ENCODE assay signal across 31 cellular contexts in genomic region chr4:4627906-4628305, GRCh38.
"Had no signal": no experiment of that assay in that cellular context is flagged by ENCODE, and none has a peak within 500 bp of the region (broad histone marks: within the 10 kb centered on the region; RNA-seq: fewer than 3 reads in every experiment).

No MANE protein-coding gene starts in this region.

- H3K9me3 ChIP-seq: ascending aorta, breast epithelium, esophagus muscularis mucosa, gastrocnemius medialis had no signal

- H3K27me3 ChIP-seq: ascending aorta, breast epithelium, dorsolateral prefrontal cortex, esophagus muscularis mucosa, foreskin keratinocyte, gastrocnemius medialis, heart right ventricle had no signal

- H3K4me3 ChIP-seq: ascending aorta, breast epithelium, coronary artery, dorsolateral prefrontal cortex, esophagus muscularis mucosa, gastrocnemius medialis, heart right ventricle had no signal

- H3K4me3 Mint-ChIP-seq: activated CD4-positive, alpha-beta memory T cell treated with anti-CD3 and anti-CD28 coated beads for 36 hours; activated CD4-positive, alpha-beta T cell treated with anti-CD3 and anti-CD28 coated beads for 36 hours; activated CD4-positive, alpha-beta T cell treated with anti-CD3 and anti-CD28 coated beads, Interleukin-2, amount 10 ng/mL, durations not matched to agents 24 days and 14 days; activated CD8-positive, alpha-beta memory T cell treated with anti-CD3 and anti-CD28 coated beads, Interleukin-2, amount 10 ng/mL, durations not matched to agents 7 days and 5 days; activated CD8-positive, alpha-beta T cell treated with anti-CD3 and anti-CD28 coated beads, Interleukin-2, amount 10 ng/mL, durations not matched to agents 7 days and 5 days; activated naive CD4-positive, alpha-beta T cell treated with anti-CD3 and anti-CD28 coated beads, Interleukin-2, amount 10 ng/mL, durations not matched to agents 7 days and 5 days; activated naive CD8-positive, alpha-beta T cell treated with anti-CD3 and anti-CD28 coated beads, Interleukin-2, amount 10 ng/mL, durations not matched to agents 7 days and 5 days; brain; central memory CD8-positive, alpha-beta T cell; dendritic cell treated with granulocyte-macrophage colony-stimulating factor and Interleukin-4, amounts not matched to agents 40 ng/mL and 50 ng/mL, for 4 days; endodermal cell had no signal

- H3K4me1 Mint-ChIP-seq: central memory CD8-positive, alpha-beta T cell had no signal

- ATAC-seq: activated CD4-positive, alpha-beta T cell treated with anti-CD3 and anti-CD28 coated beads for 36 hours; activated CD8-positive, alpha-beta memory T cell treated with anti-CD3 and anti-CD28 coated beads, Interleukin-2, amount 10 ng/mL, durations not matched to agents 7 days and 5 days; activated CD8-positive, alpha-beta T cell treated with anti-CD3 and anti-CD28 coated beads, Interleukin-2, amount 10 ng/mL, durations not matched to agents 7 days and 5 days; activated naive CD4-positive, alpha-beta T cell treated with anti-CD3 and anti-CD28 coated beads, Interleukin-2, amount 50 U/mL, for 72 hours; foreskin keratinocyte; gastrocnemius medialis; heart right ventricle had no signal

- H3K4me1 ChIP-seq: ascending aorta, breast epithelium, esophagus muscularis mucosa, foreskin keratinocyte, gastrocnemius medialis, heart right ventricle had no signal

- H3K9me3 Mint-ChIP-seq: activated CD4-positive, alpha-beta memory T cell treated with anti-CD3 and anti-CD28 coated beads for 36 hours; activated CD4-positive, alpha-beta T cell treated with anti-CD3 and anti-CD28 coated beads, Interleukin-2, amount 10 ng/mL, durations not matched to agents 24 days and 14 days; activated naive CD4-positive, alpha-beta T cell treated with anti-CD3 and anti-CD28 coated beads, Interleukin-2, amount 10 ng/mL, durations not matched to agents 7 days and 5 days; activated naive CD4-positive, alpha-beta T cell treated with anti-CD3 and anti-CD28 coated beads, Interleukin-2, amount 50 U/mL, for 72 hours; activated naive CD8-positive, alpha-beta T cell treated with anti-CD3 and anti-CD28 coated beads, Interleukin-2, amount 10 ng/mL, durations not matched to agents 7 days and 5 days; central memory CD8-positive, alpha-beta T cell; dendritic cell treated with granulocyte-macrophage colony-stimulating factor and Interleukin-4, amounts not matched to agents 40 ng/mL and 50 ng/mL, for 4 days had no signal

- H3K27ac ChIP-seq: ascending aorta, breast epithelium, coronary artery, dorsolateral prefrontal cortex, esophagus muscularis mucosa, foreskin keratinocyte, gastrocnemius medialis, heart right ventricle had no signal

- H3K36me3 Mint-ChIP-seq: activated CD4-positive, alpha-beta memory T cell treated with anti-CD3 and anti-CD28 coated beads for 36 hours; activated naive CD4-positive, alpha-beta T cell treated with anti-CD3 and anti-CD28 coated beads, Interleukin-2, amount 10 ng/mL, durations not matched to agents 7 days and 5 days; activated naive CD8-positive, alpha-beta T cell treated with anti-CD3 and anti-CD28 coated beads, Interleukin-2, amount 10 ng/mL, durations not matched to agents 7 days and 5 days had no signal

- H3K27me3 Mint-ChIP-seq: activated CD4-positive, alpha-beta memory T cell treated with anti-CD3 and anti-CD28 coated beads for 36 hours; activated CD4-positive, alpha-beta T cell treated with anti-CD3 and anti-CD28 coated beads for 36 hours; activated CD4-positive, alpha-beta T cell treated with anti-CD3 and anti-CD28 coated beads, Interleukin-2, amount 10 ng/mL, durations not matched to agents 24 days and 14 days; activated CD8-positive, alpha-beta memory T cell treated with anti-CD3 and anti-CD28 coated beads, Interleukin-2, amount 10 ng/mL, durations not matched to agents 7 days and 5 days; activated naive CD4-positive, alpha-beta T cell treated with anti-CD3 and anti-CD28 coated beads, Interleukin-2, amount 10 ng/mL, durations not matched to agents 7 days and 5 days; activated naive CD8-positive, alpha-beta T cell treated with anti-CD3 and anti-CD28 coated beads, Interleukin-2, amount 10 ng/mL, durations not matched to agents 7 days and 5 days; central memory CD8-positive, alpha-beta T cell; dendritic cell treated with granulocyte-macrophage colony-stimulating factor and Interleukin-4, amounts not matched to agents 40 ng/mL and 50 ng/mL, for 4 days had no signal

- H3K27ac Mint-ChIP-seq: activated CD4-positive, alpha-beta memory T cell treated with anti-CD3 and anti-CD28 coated beads for 36 hours; activated CD4-positive, alpha-beta T cell treated with anti-CD3 and anti-CD28 coated beads for 36 hours; activated CD4-positive, alpha-beta T cell treated with anti-CD3 and anti-CD28 coated beads, Interleukin-2, amount 10 ng/mL, durations not matched to agents 24 days and 14 days; activated CD8-positive, alpha-beta memory T cell treated with anti-CD3 and anti-CD28 coated beads, Interleukin-2, amount 10 ng/mL, durations not matched to agents 7 days and 5 days; activated CD8-positive, alpha-beta T cell treated with anti-CD3 and anti-CD28 coated beads, Interleukin-2, amount 10 ng/mL, durations not matched to agents 7 days and 5 days; activated naive CD4-positive, alpha-beta T cell treated with anti-CD3 and anti-CD28 coated beads, Interleukin-2, amount 10 ng/mL, durations not matched to agents 7 days and 5 days; activated naive CD4-positive, alpha-beta T cell treated with anti-CD3 and anti-CD28 coated beads, Interleukin-2, amount 50 U/mL, for 72 hours; activated naive CD8-positive, alpha-beta T cell treated with anti-CD3 and anti-CD28 coated beads, Interleukin-2, amount 10 ng/mL, durations not matched to agents 7 days and 5 days; dendritic cell treated with granulocyte-macrophage colony-stimulating factor and Interleukin-4, amounts not matched to agents 40 ng/mL and 50 ng/mL, for 4 days; endodermal cell had no signal

- DNase-seq: activated CD4-positive, alpha-beta memory T cell treated with anti-CD3 and anti-CD28 coated beads for 36 hours; activated CD4-positive, alpha-beta T cell treated with anti-CD3 and anti-CD28 coated beads for 36 hours; activated CD4-positive, alpha-beta T cell treated with anti-CD3 and anti-CD28 coated beads, Interleukin-2, amount 10 ng/mL, durations not matched to agents 24 days and 14 days; activated CD4-positive, CD25-positive, alpha-beta regulatory T cell; activated CD4-positive, CD25-positive, alpha-beta regulatory T cell treated with anti-CD3 and anti-CD28 coated beads, Interleukin-2, amount 50 U/mL, for 72 hours; activated CD8-positive, alpha-beta memory T cell treated with anti-CD3 and anti-CD28 coated beads, Interleukin-2, amount 10 ng/mL, durations not matched to agents 7 days and 5 days; activated CD8-positive, alpha-beta memory T cell treated with anti-CD3 and anti-CD28 coated beads, Interleukin-2, amount 50 U/mL, for 4 hours; activated CD8-positive, alpha-beta T cell treated with anti-CD3 and anti-CD28 coated beads, Interleukin-2, amount 10 ng/mL, durations not matched to agents 7 days and 5 days; activated gamma-delta T cell; activated naive CD4-positive, alpha-beta T cell; activated naive CD4-positive, alpha-beta T cell treated with anti-CD3 and anti-CD28 coated beads, Interleukin-2, amount 10 ng/mL, durations not matched to agents 7 days and 5 days; activated naive CD8-positive, alpha-beta T cell treated with anti-CD3 and anti-CD28 coated beads, Interleukin-2, amount 10 ng/mL, durations not matched to agents 7 days and 5 days; activated T-cell treated with anti-CD3 and anti-CD28 coated beads, Interleukin-2, amount 50 U/mL, for 1 hour; activated T-cell treated with anti-CD3 and anti-CD28 coated beads, Interleukin-2, amount 50 U/mL, for 48 hours; dorsolateral prefrontal cortex; effector memory CD4-positive, alpha-beta T cell; erythroblast; foreskin keratinocyte; gastrocnemius medialis; glutamatergic neuron; heart right ventricle; T-helper 2 cell had no signal

- H3K36me3 ChIP-seq: ascending aorta, breast epithelium, esophagus muscularis mucosa, gastrocnemius medialis, heart right ventricle had no signal
